ENCODE assay signal across 1 cellular context in the genomic region with DNA sequence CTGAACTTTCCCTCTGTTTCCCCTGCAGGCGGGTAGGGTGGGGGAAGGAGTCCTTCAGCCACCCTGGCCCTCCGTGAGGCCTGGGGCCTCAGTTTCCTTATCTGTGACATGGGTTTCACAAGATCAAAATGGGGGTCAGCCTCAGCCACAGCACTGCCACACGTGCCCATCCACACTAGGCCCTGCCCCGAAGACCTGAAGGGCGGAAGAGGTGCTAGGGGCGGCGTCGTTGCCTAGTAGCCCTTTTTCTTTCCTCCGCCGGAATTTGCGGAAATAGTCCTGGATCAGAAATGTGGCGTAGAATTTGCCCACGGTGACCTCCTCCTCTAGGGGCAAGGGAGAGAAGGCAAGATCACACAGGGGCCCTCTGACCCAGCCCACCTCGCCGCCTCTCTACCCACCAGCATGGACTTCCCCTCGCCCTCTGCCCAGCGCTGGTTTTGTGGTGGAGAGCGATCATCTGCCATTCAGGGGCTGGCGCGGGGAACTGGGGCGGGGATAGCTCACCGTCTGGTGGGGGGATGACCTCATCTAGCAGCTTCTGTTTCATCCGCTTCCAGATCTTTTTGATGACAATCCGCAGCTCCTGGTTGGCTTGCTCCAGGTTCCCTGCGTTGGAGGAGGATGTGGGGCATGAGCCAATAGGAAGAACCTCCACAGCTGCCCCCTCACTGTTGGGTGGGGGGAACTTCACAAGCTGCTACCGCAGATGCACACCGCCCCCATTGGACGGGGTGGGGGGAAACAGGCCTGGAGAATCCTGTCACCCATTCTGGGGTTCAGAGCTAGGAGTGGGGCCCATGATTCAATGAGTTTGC.
TF ChIP-seq lines count a peak whose summit lies in the region.

No MANE protein-coding gene starts in this region.

TF ChIP-seq in SK-N-SH, 30 proteins besides CTCF, POLR2A, EP300 and RAD21 (continued from another document):
- TF ChIP-seq, protein P1, sequence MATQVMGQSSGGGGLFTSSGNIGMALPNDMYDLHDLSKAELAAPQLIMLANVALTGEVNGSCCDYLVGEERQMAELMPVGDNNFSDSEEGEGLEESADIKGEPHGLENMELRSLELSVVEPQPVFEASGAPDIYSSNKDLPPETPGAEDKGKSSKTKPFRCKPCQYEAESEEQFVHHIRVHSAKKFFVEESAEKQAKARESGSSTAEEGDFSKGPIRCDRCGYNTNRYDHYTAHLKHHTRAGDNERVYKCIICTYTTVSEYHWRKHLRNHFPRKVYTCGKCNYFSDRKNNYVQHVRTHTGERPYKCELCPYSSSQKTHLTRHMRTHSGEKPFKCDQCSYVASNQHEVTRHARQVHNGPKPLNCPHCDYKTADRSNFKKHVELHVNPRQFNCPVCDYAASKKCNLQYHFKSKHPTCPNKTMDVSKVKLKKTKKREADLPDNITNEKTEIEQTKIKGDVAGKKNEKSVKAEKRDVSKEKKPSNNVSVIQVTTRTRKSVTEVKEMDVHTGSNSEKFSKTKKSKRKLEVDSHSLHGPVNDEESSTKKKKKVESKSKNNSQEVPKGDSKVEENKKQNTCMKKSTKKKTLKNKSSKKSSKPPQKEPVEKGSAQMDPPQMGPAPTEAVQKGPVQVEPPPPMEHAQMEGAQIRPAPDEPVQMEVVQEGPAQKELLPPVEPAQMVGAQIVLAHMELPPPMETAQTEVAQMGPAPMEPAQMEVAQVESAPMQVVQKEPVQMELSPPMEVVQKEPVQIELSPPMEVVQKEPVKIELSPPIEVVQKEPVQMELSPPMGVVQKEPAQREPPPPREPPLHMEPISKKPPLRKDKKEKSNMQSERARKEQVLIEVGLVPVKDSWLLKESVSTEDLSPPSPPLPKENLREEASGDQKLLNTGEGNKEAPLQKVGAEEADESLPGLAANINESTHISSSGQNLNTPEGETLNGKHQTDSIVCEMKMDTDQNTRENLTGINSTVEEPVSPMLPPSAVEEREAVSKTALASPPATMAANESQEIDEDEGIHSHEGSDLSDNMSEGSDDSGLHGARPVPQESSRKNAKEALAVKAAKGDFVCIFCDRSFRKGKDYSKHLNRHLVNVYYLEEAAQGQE (IDR thresholded peaks at IDR 0.05; ENCODE audit: low read depth, low read length): no peak
- no peak for TF ChIP-seq RFX5 (IDR thresholded peaks at IDR 0.05; ENCODE audit: low read length)
- TF ChIP-seq, protein P2, sequence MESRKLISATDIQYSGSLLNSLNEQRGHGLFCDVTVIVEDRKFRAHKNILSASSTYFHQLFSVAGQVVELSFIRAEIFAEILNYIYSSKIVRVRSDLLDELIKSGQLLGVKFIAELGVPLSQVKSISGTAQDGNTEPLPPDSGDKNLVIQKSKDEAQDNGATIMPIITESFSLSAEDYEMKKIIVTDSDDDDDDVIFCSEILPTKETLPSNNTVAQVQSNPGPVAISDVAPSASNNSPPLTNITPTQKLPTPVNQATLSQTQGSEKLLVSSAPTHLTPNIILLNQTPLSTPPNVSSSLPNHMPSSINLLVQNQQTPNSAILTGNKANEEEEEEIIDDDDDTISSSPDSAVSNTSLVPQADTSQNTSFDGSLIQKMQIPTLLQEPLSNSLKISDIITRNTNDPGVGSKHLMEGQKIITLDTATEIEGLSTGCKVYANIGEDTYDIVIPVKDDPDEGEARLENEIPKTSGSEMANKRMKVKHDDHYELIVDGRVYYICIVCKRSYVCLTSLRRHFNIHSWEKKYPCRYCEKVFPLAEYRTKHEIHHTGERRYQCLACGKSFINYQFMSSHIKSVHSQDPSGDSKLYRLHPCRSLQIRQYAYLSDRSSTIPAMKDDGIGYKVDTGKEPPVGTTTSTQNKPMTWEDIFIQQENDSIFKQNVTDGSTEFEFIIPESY (IDR thresholded peaks at IDR 0.05; ENCODE audit: borderline replicate concordance, low read depth): no peak
- TF ChIP-seq POLR2AphosphoS5 (IDR thresholded peaks at IDR 0.05; ENCODE audit: low read depth, low read length): no peak
- TF ChIP-seq, protein P3, sequence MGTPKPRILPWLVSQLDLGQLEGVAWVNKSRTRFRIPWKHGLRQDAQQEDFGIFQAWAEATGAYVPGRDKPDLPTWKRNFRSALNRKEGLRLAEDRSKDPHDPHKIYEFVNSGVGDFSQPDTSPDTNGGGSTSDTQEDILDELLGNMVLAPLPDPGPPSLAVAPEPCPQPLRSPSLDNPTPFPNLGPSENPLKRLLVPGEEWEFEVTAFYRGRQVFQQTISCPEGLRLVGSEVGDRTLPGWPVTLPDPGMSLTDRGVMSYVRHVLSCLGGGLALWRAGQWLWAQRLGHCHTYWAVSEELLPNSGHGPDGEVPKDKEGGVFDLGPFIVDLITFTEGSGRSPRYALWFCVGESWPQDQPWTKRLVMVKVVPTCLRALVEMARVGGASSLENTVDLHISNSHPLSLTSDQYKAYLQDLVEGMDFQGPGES (IDR thresholded peaks at IDR 0.05; ENCODE audit: low read depth, low read length): no peak
- TF ChIP-seq GABPA (IDR thresholded peaks at IDR 0.05; ENCODE audit: low read depth): no peak
- TF ChIP-seq TCF12 (IDR thresholded peaks at IDR 0.05): no peak
- TF ChIP-seq ELF1 (IDR thresholded peaks at IDR 0.05): no peak
- TF ChIP-seq JUND (IDR thresholded peaks at IDR 0.05): no peak
- TF ChIP-seq, protein P4, sequence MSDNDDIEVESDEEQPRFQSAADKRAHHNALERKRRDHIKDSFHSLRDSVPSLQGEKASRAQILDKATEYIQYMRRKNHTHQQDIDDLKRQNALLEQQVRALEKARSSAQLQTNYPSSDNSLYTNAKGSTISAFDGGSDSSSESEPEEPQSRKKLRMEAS (IDR thresholded peaks at IDR 0.05; ENCODE audit: low read depth): no peak
- TF ChIP-seq NRF1 (IDR thresholded peaks at IDR 0.05; ENCODE audit: low read depth, low read length): no peak
